15 cellular contexts compared by ENCODE assay signal in the genomic region with DNA sequence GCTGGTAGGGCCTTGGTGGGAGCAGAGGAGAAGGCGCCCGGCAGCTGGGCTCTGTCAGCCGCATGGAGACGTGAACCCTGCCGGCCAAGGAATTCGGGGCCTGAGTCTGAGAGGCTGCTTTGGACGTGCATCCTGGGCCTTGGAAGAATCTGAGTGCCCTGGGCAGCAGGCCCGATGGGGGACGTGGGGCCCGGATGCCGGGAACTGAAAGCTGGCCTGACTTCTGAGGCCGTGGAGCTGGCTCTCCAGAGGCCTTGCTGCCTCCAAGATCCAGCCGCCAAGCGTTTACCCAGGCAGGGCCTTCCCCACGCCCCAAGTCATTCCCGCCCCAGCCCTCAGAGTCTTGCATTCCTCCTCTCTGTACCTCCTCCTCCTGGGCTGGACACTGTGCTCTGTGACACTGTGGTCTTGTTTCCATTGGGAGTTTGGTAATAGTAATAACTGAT. TPM values are rescaled to one million over a fixed set of nuclear protein-coding genes. Genes with fewer than 3 reads are reported as not detected.
A peak's percentile ranks its signal among the peaks of the same experiment; 100 is the strongest.
DNase-seq lines count a peak whose midpoint lies in the region; ATAC-seq, FAIRE-seq and TF ChIP-seq lines count a peak whose summit lies in the region.
"Had no signal": no experiment of that assay in that cellular context is flagged by ENCODE, and none has a peak within 500 bp of the region (broad histone marks: within the 10 kb centered on the region; RNA-seq: fewer than 3 reads in every experiment).

No MANE protein-coding gene starts in this region.

- peaks cover 35% of the 10 kb centered on the region for H3K4me1 ChIP-seq in adipocyte (ENCODE audit: control insufficient read depth, insufficient read depth, low read length)
- H3K4me1 ChIP-seq in heart left ventricle: peaks cover 0 to 24% (median 0%) of the 10 kb centered on the region in 12 donors
- H3K4me1 ChIP-seq in muscle layer of duodenum (ENCODE audit: control insufficient read depth in 1 of 2, insufficient read depth in 2 of 2, low read length in 2 of 2): peaks cover 0 to 25% of the 10 kb centered on the region in 2 donors
- H3K4me1 ChIP-seq in thoracic aorta (ENCODE audit: control insufficient read depth in 1 of 2, low read depth in 2 of 2): peaks cover 41 to 63% of the 10 kb centered on the region in 2 donors
- H3K4me1 ChIP-seq in small intestine (ENCODE audit: control insufficient read depth in 2 of 2, insufficient read depth in 1 of 2, low read depth in 1 of 2, low read length in 1 of 2): no peaks in the 10 kb centered on the region

- H3K9me3 ChIP-seq in adipocyte (ENCODE audit: control insufficient read depth, low read length) (peaks cover 6% of the 10 kb centered on the region), heart left ventricle (no peaks in the 10 kb centered on the region), muscle layer of duodenum (ENCODE audit: control insufficient read depth in 1 of 2, low read length in 2 of 2) (no peaks in the 10 kb centered on the region), thoracic aorta (no peaks in the 10 kb centered on the region), small intestine (ENCODE audit: control insufficient read depth, low read depth) (no peaks in the 10 kb centered on the region)

- H3K4me3 ChIP-seq in adipocyte (ENCODE audit: low read length) (no peak overlapping the region), heart left ventricle (no peak overlapping the region), muscle layer of duodenum (ENCODE audit: low read depth in 1 of 2, low read length in 2 of 2) (no peak overlapping the region), thoracic aorta (peak overlapping the region; percentile 24), small intestine (ENCODE audit: low read depth in 1 of 2, low read length in 2 of 2) (no peak overlapping the region)

- CTCF ChIA-PET in activated CD4-positive, alpha-beta T cell treated with anti-CD3 and anti-CD28 coated beads for 36 hours (lab: Charles Lee): interaction anchor here (0.6 kb wide), 1 partner anchor 195 kb away, joined by 6 read pairs; no protein-coding TSS in a partner anchor

- TF ChIP-seq POLR2A in heart left ventricle (IDR thresholded peaks at IDR 0.05): no peak

- TF ChIP-seq CTCF in heart left ventricle (IDR thresholded peaks at IDR 0.05) (no peak), thoracic aorta (IDR thresholded peaks at IDR 0.05) (no peak)

- no peaks in the 10 kb centered on the region for H3K27me3 Mint-ChIP-seq in activated CD4-positive, alpha-beta T cell treated with anti-CD3 and anti-CD28 coated beads for 36 hours

- peak overlapping the region in 4 of 12 donors; percentile 23 to 79 (median 36) for H3K27ac ChIP-seq in heart left ventricle
- H3K27ac ChIP-seq in muscle layer of duodenum (ENCODE audit: low read length): peak overlapping the region; percentile 7
- peak overlapping the region; percentile 76 to 86 for H3K27ac ChIP-seq in thoracic aorta
- peak overlapping the region in 1 of 2 donors; percentile 19 for H3K27ac ChIP-seq in small intestine (ENCODE audit: low read depth in 1 of 2, low read length in 1 of 2)
- H3K27ac ChIP-seq: WERI-Rb-1 had no signal

- peak; percentile 37 to 80 (median 70) for ATAC-seq in heart left ventricle
- ATAC-seq in thoracic aorta (ENCODE audit: insufficient number of reproducible peaks, low FRiP score, low read depth): peak; percentile 53
- no peak for ATAC-seq in activated CD4-positive, alpha-beta T cell treated with anti-CD3 and anti-CD28 coated beads for 36 hours
- no peak for ATAC-seq in GM19328 (IDR thresholded peaks at IDR 0.05; ENCODE audit: unreplicated experiment)

- POLR2A ChIA-PET in activated CD4-positive, alpha-beta T cell treated with anti-CD3 and anti-CD28 coated beads for 36 hours (lab: Charles Lee): no interaction called here

- intact Hi-C loops in heart left ventricle (cut with DNase I): no loop called here
- intact Hi-C loops in activated CD4-positive, alpha-beta T cell treated with anti-CD3 and anti-CD28 coated beads for 36 hours (cut with DNase I, micrococcal nuclease): loop anchor here in 1 of 2 experiments (5.0 kb wide), 1 partner anchor 157 kb away; the partner anchor contains the start of gene CYLD

- DNase-seq in adipocyte (ENCODE audit: low read depth): no peak
- peak in 4 of 5 donors; percentile 33 to 85 (median 70) for DNase-seq in heart left ventricle
- peak; percentile 52 for DNase-seq in thoracic aorta (ENCODE audit: low spot score)
- no peak for DNase-seq in activated T-cell treated with anti-CD3 and anti-CD28 coated beads, Interleukin-2, amount 50 U/mL, for 1 hour
- DNase-seq in activated CD4-positive, alpha-beta T cell treated with anti-CD3 and anti-CD28 coated beads for 36 hours: no peak
- DNase-seq in small intestine: no peak
- DNase-seq: activated CD8-positive, alpha-beta memory T cell treated with anti-CD3 and anti-CD28 coated beads, Interleukin-2, amount 50 U/mL, for 4 hours; effector memory CD4-positive, alpha-beta T cell; NCI-H1105 treated with DMSO at 0.1 percent for 48 hours; NCI-H524 treated with DMSO at 0.1 percent for 48 hours; SIG-M5; stimulated activated CD4-positive, alpha-beta T cell treated with anti-CD3 and anti-CD28 coated beads, Interleukin-12 subunit alpha, Interleukin-12 subunit beta, amount 100 ng/mL, for 4 hours; WERI-Rb-1 had no signal

- H3K36me3 ChIP-seq in adipocyte (ENCODE audit: control insufficient read depth, insufficient read depth, low read length, severe bottlenecking): no peaks in the 10 kb centered on the region
- no peaks in the 10 kb centered on the region for H3K36me3 ChIP-seq in heart left ventricle
- H3K36me3 ChIP-seq in muscle layer of duodenum (ENCODE audit: control insufficient read depth in 1 of 2, insufficient read depth in 2 of 2, low read length in 2 of 2): no peaks in the 10 kb centered on the region
- no peaks in the 10 kb centered on the region for H3K36me3 ChIP-seq in thoracic aorta
- H3K36me3 ChIP-seq in small intestine (ENCODE audit: control insufficient read depth in 2 of 2, insufficient read depth in 2 of 2, low read length in 2 of 2): no peaks in the 10 kb centered on the region
- H3K36me3 ChIP-seq: WERI-Rb-1 had no signal

- H3K27ac Mint-ChIP-seq in activated CD4-positive, alpha-beta T cell treated with anti-CD3 and anti-CD28 coated beads for 36 hours: no peak overlapping the region

- 65 to 77% (median 70%) methylated on average over 15 to 16 of the region's 16 CpGs for WGBS in heart left ventricle, 4 donors
- WGBS in small intestine, 3 donors: 62 to 86% (median 79%) methylated on average over 16 of the region's 16 CpGs

- FAIRE-seq in small intestine (lab: Jason Lieb, UNC): no peak

- H3K9me3 Mint-ChIP-seq in activated CD4-positive, alpha-beta T cell treated with anti-CD3 and anti-CD28 coated beads for 36 hours (ENCODE audit: low read depth): no peaks in the 10 kb centered on the region

- no peak overlapping the region for H3K4me3 Mint-ChIP-seq in activated CD4-positive, alpha-beta T cell treated with anti-CD3 and anti-CD28 coated beads for 36 hours

- peaks cover 35% of the 10 kb centered on the region for H3K4me1 Mint-ChIP-seq in activated CD4-positive, alpha-beta T cell treated with anti-CD3 and anti-CD28 coated beads for 36 hours

- peaks cover 4% of the 10 kb centered on the region for H3K27me3 ChIP-seq in adipocyte (replicated peaks; ENCODE audit: control insufficient read depth, insufficient read depth, low read length)
- H3K27me3 ChIP-seq in heart left ventricle: no peaks in the 10 kb centered on the region
- H3K27me3 ChIP-seq in muscle layer of duodenum (ENCODE audit: low read depth, low read length): no peaks in the 10 kb centered on the region
- no peaks in the 10 kb centered on the region for H3K27me3 ChIP-seq in thoracic aorta (replicated peaks; ENCODE audit: insufficient read depth)
- H3K27me3 ChIP-seq in small intestine (ENCODE audit: control insufficient read depth in 2 of 2, insufficient read depth in 2 of 2, low read length in 2 of 2): no peaks in the 10 kb centered on the region

- peak overlapping the region; percentile 55 for H3K9ac ChIP-seq in adipocyte (ENCODE audit: low read length)

- H3K36me3 Mint-ChIP-seq in activated CD4-positive, alpha-beta T cell treated with anti-CD3 and anti-CD28 coated beads for 36 hours (ENCODE audit: low read depth): peaks cover 2% of the 10 kb centered on the region

RNA-seq across cellular contexts. Expression of gene NKD1, which starts 37.2 kb away (rescaled TPM):
- total RNA-seq in heart left ventricle (1 to 10 TPM in 1 of 9 donors, under 1 TPM in 8; 0.05 to 1.0 (median 0.26) TPM), thoracic aorta (10 to 100 TPM; 30.2 to 41.7 TPM)
- polyA plus RNA-seq in heart left ventricle (under 1 TPM; 0.23 to 0.32 TPM), small intestine (1 to 10 TPM in 1 of 3 donors, under 1 TPM in 2; 0.22 to 2.9 (median 0.27) TPM)
- total RNA-seq in activated CD4-positive, alpha-beta T cell treated with anti-CD3 and anti-CD28 coated beads for 36 hours: 1 to 10 TPM; 1.8 to 3.1 TPM

Comparison
In these comparisons a context has a peak if more than half of its experiments do, and no peak if none do; other contexts are left out.
1. DNase-seq: peak in heart left ventricle (4 of 5) and thoracic aorta (single experiment); none in adipocyte (single experiment), activated T-cell treated with anti-CD3 and anti-CD28 coated beads, Interleukin-2, amount 50 U/mL, for 1 hour (single experiment), activated CD4-positive, alpha-beta T cell treated with anti-CD3 and anti-CD28 coated beads for 36 hours (single experiment) and small intestine (single experiment).
2. ATAC-seq: peak in heart left ventricle (4 of 4) and thoracic aorta (single experiment); none in activated CD4-positive, alpha-beta T cell treated with anti-CD3 and anti-CD28 coated beads for 36 hours (single experiment) and GM19328 (single experiment).
3. RNA of gene NKD1, which starts 37.2 kb away (total RNA-seq): 30.2 to 41.7 TPM in thoracic aorta; 1.8 to 3.1 TPM in activated CD4-positive, alpha-beta T cell treated with anti-CD3 and anti-CD28 coated beads for 36 hours and 0.05 to 1.0 TPM in heart left ventricle; every median in the first group is over 4 times any median in the second.